2 cellular contexts compared by ENCODE assay signal in genomic region chr4:76579596-76580375, GRCh38.
TF ChIP-seq lines count a peak whose summit lies in the region.

No MANE protein-coding gene starts in this region.

TF ChIP-seq in GM23338, 12 proteins besides CTCF, POLR2A, EP300 and RAD21 (continued from another document):
- TF ChIP-seq ZNF462 (CRISPR knock-in tag; IDR thresholded peaks at IDR 0.05) (no peak), POLR2AphosphoS5 (IDR thresholded peaks at IDR 0.05; ENCODE audit: low read depth) (no peak), EZH2phosphoT487 (IDR thresholded peaks at IDR 0.05; ENCODE audit: unreplicated experiment) (no peak), ZNF331 (CRISPR knock-in tag; IDR thresholded peaks at IDR 0.05; ENCODE audit: low read depth) (no peak), ZNF114 (CRISPR knock-in tag; IDR thresholded peaks at IDR 0.05) (no peak), CREB1 (CRISPR knock-in tag; IDR thresholded peaks at IDR 0.05; ENCODE audit: low read depth) (no peak), STAT1 (IDR thresholded peaks at IDR 0.05; ENCODE audit: unreplicated experiment) (no peak), EZH2 (IDR thresholded peaks at IDR 0.05; ENCODE audit: low read depth, unreplicated experiment) (no peak), JUNB (IDR thresholded peaks at IDR 0.05; ENCODE audit: unreplicated experiment) (no peak)

TF ChIP-seq in WTC11, 78 proteins besides CTCF, POLR2A, EP300 and RAD21 (continued from another document):
- TF ChIP-seq, protein P1, sequence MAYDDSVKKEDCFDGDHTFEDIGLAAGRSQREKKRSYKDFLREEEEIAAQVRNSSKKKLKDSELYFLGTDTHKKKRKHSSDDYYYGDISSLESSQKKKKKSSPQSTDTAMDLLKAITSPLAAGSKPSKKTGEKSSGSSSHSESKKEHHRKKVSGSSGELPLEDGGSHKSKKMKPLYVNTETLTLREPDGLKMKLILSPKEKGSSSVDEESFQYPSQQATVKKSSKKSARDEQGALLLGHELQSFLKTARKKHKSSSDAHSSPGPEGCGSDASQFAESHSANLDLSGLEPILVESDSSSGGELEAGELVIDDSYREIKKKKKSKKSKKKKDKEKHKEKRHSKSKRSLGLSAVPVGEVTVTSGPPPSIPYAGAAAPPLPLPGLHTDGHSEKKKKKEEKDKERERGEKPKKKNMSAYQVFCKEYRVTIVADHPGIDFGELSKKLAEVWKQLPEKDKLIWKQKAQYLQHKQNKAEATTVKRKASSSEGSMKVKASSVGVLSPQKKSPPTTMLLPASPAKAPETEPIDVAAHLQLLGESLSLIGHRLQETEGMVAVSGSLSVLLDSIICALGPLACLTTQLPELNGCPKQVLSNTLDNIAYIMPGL (CRISPR knock-in tag; IDR thresholded peaks at IDR 0.05): no peak
- TF ChIP-seq, protein P2, sequence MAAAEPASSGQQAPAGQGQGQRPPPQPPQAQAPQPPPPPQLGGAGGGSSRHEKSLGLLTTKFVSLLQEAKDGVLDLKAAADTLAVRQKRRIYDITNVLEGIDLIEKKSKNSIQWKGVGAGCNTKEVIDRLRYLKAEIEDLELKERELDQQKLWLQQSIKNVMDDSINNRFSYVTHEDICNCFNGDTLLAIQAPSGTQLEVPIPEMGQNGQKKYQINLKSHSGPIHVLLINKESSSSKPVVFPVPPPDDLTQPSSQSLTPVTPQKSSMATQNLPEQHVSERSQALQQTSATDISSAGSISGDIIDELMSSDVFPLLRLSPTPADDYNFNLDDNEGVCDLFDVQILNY (CRISPR knock-in tag; IDR thresholded peaks at IDR 0.05): no peak
- no peak for TF ChIP-seq ZSCAN18 (CRISPR knock-in tag; IDR thresholded peaks at IDR 0.05)
